ENCODE assay signal across 22 cellular contexts in genomic region chr19:42412661-42413076, GRCh38. TPM values are rescaled to one million over a fixed set of nuclear protein-coding genes. Genes with fewer than 3 reads are reported as not detected.
DNase-seq lines count a peak whose midpoint lies in the region; ATAC-seq and TF ChIP-seq lines count a peak whose summit lies in the region.
"Had no signal": no experiment of that assay in that cellular context is flagged by ENCODE, and none has a peak within 500 bp of the region (broad histone marks: within the 10 kb centered on the region; RNA-seq: fewer than 3 reads in every experiment).

No MANE protein-coding gene starts in this region.

- intact Hi-C loops in psoas muscle (cut with DNase I), result no loop called here
- intact Hi-C loops in left lung (cut with DNase I), result no loop called here

- WGBS in psoas muscle, 3 donors, result 25 to 39% (median 37%) methylated on average over 4 of the region's 4 CpGs

- H3K27ac ChIP-seq in VCaP (peak overlapping the region; percentile 20; the same call in 1 of the 2 replicates), psoas muscle (no peak overlapping the region), left lung (no peak overlapping the region)

- no peak overlapping the region for H3K4me3 ChIP-seq in psoas muscle
- no peak overlapping the region for H3K4me3 ChIP-seq in left lung
- H3K4me3 ChIP-seq: MG63 had no signal

- H3K27me3 ChIP-seq in psoas muscle (ENCODE audit: insufficient read depth in 3 of 3, low read length in 2 of 3), result peaks cover 0 to 1% (median 0%) of the 10 kb centered on the region in 3 donors
- H3K27me3 ChIP-seq in left lung, result no peaks in the 10 kb centered on the region
- H3K27me3 ChIP-seq: MG63 had no signal

- H3K4me1 ChIP-seq in psoas muscle (no peaks in the 10 kb centered on the region), left lung (peaks cover 0 to 3% of the 10 kb centered on the region in 2 donors)

- H3K36me3 ChIP-seq in psoas muscle (ENCODE audit: insufficient read depth in 1 of 2, low read depth in 1 of 2) (peaks cover 0 to 5% of the 10 kb centered on the region in 2 donors), left lung (peaks cover 0 to 18% of the 10 kb centered on the region in 2 donors)
- H3K36me3 ChIP-seq: MG63 had no signal

- TF ChIP-seq CTCF in VCaP (conservative IDR thresholded peaks at IDR 0.05) (no peak), psoas muscle (IDR thresholded peaks at IDR 0.05) (no peak), left lung (IDR thresholded peaks at IDR 0.05) (no peak)

- no peaks in the 10 kb centered on the region for H3K9me3 ChIP-seq in psoas muscle
- H3K9me3 ChIP-seq in left lung, result no peaks in the 10 kb centered on the region
- H3K9me3 ChIP-seq: MG63 had no signal

- ATAC-seq in psoas muscle, result peak; percentile 57 to 79 (median 72)
- ATAC-seq in left lung, result no peak
- no peak for ATAC-seq in GM18498 (IDR thresholded peaks at IDR 0.05; ENCODE audit: unreplicated experiment)
- ATAC-seq: HepG2 had no signal

- in situ Hi-C loops in KBM-7 (cut with MboI; ENCODE audit: low pct_unique_long_range_greater_than_20kb, low sequenced_read_pairs), result loop anchor here (25.0 kb wide), 1 partner anchor 300 kb away; no protein-coding TSS in a partner anchor

- DNase-seq in C1 segment of cervical spinal cord (lab: John Stamatoyannopoulos, UW) (peak in 12 of 14 donors; percentile 45 to 90 (median 74)), hypothalamus (lab: John Stamatoyannopoulos, UW) (peak in 43 of 51 donors; percentile 14 to 89 (median 69)), psoas muscle (peak in 1 of 2 donors; percentile 57), activated gamma-delta T cell (lab: John Stamatoyannopoulos, UW) (no peak), left lung (no peak), KBM-7 (no peak)
- DNase-seq: ACHN; amniotic stem cell; left cardiac atrium; MG63; NCI-H1694 treated with DMSO at 0.1 percent for 48 hours; NCI-H345; NK-92 treated with Interleukin-12 subunit alpha and Interleukin-12 subunit beta, amount 100 ng/mL, for 24 hours had no signal

RNA-seq across cellular contexts. Expression of gene LIPE, which starts 14.5 kb away (rescaled TPM):
- total RNA-seq in psoas muscle (10 to 100 TPM in 2 of 4 donors, 1 to 10 TPM in 2; 5.3 to 27.7 (median 10.5) TPM), left lung (1 to 10 TPM; 4.0 to 5.9 TPM)
- polyA plus RNA-seq in psoas muscle, result 10 to 100 TPM in 1 of 3 donors, 1 to 10 TPM in 2; 6.4 to 14.2 (median 9.3) TPM
- total RNA-seq: HepG2 had no signal
- polyA plus RNA-seq: HepG2 had no signal

RNA-seq across cellular contexts. Expression of gene CNFN, which starts 22.6 kb away (rescaled TPM):
- total RNA-seq in psoas muscle (not detected), left lung (1 to 10 TPM; 1.2 to 3.2 TPM)
- polyA plus RNA-seq in psoas muscle, result 1 to 10 TPM in 1 of 3 donors, under 1 TPM in 2; 0.24 to 1.0 (median 0.84) TPM
- total RNA-seq: activated CD8-positive, alpha-beta memory T cell treated with anti-CD3 and anti-CD28 coated beads for 36 hours; activated T-helper 1 cell treated with anti-CD3 and anti-CD28 coated beads, Interleukin-12 subunit alpha, Interleukin-12 subunit beta, Interleukin-2, Interleukin-4 antibody, amounts not matched to agents 30 ng/mL and 10 ng/mL and 1 ng/mL, durations not matched to agents 14 hours and 24 hours and 36 hours; CD4-positive, alpha-beta memory T cell; cerebellum; pulmonary artery endothelial cell had no signal

RNA-seq across cellular contexts. Expression of gene CXCL17, which starts 30.1 kb away (rescaled TPM):
- total RNA-seq in psoas muscle, result not detected
- polyA plus RNA-seq in psoas muscle, result under 1 TPM in 2 of 3 donors, not detected in 1; 0.05 to 0.11 TPM
- total RNA-seq in left lung, result 100 to 1,000 TPM; 162 to 257 TPM
- total RNA-seq: activated CD8-positive, alpha-beta memory T cell treated with anti-CD3 and anti-CD28 coated beads for 36 hours; activated T-helper 1 cell treated with anti-CD3 and anti-CD28 coated beads, Interleukin-12 subunit alpha, Interleukin-12 subunit beta, Interleukin-2, Interleukin-4 antibody, amounts not matched to agents 30 ng/mL and 10 ng/mL and 1 ng/mL, durations not matched to agents 14 hours and 24 hours and 36 hours; CD4-positive, alpha-beta memory T cell; cerebellum; Daoy; HepG2; left cardiac atrium; pulmonary artery endothelial cell had no signal
- polyA plus RNA-seq: CD4-positive, alpha-beta memory T cell had no signal

Comparison
In these comparisons a context has a peak if more than half of its experiments do, and no peak if none do; other contexts are left out.
1. DNase-seq: peak in C1 segment of cervical spinal cord (12 of 14) and hypothalamus (43 of 51); none in activated gamma-delta T cell (single experiment), left lung (0 of 2) and KBM-7 (single experiment).
2. ATAC-seq: peak in psoas muscle (4 of 4); none in left lung (single experiment) and GM18498 (single experiment).
3. RNA of gene CXCL17, which starts 30.1 kb away (total RNA-seq): 162 to 257 TPM in left lung; not detected in psoas muscle; every median in the first group is over 100 times any median in the second.